In genomic region chr22:31230871-31231621, GRCh38 we compare ENCODE assay signal across 1 cellular context.
TF ChIP-seq lines count a peak whose summit lies in the region.

No MANE protein-coding gene starts in this region.

TF ChIP-seq in HepG2, 621 proteins besides CTCF, POLR2A, EP300 and RAD21 (continued from another document and continues in another):
- TF ChIP-seq, protein P1, sequence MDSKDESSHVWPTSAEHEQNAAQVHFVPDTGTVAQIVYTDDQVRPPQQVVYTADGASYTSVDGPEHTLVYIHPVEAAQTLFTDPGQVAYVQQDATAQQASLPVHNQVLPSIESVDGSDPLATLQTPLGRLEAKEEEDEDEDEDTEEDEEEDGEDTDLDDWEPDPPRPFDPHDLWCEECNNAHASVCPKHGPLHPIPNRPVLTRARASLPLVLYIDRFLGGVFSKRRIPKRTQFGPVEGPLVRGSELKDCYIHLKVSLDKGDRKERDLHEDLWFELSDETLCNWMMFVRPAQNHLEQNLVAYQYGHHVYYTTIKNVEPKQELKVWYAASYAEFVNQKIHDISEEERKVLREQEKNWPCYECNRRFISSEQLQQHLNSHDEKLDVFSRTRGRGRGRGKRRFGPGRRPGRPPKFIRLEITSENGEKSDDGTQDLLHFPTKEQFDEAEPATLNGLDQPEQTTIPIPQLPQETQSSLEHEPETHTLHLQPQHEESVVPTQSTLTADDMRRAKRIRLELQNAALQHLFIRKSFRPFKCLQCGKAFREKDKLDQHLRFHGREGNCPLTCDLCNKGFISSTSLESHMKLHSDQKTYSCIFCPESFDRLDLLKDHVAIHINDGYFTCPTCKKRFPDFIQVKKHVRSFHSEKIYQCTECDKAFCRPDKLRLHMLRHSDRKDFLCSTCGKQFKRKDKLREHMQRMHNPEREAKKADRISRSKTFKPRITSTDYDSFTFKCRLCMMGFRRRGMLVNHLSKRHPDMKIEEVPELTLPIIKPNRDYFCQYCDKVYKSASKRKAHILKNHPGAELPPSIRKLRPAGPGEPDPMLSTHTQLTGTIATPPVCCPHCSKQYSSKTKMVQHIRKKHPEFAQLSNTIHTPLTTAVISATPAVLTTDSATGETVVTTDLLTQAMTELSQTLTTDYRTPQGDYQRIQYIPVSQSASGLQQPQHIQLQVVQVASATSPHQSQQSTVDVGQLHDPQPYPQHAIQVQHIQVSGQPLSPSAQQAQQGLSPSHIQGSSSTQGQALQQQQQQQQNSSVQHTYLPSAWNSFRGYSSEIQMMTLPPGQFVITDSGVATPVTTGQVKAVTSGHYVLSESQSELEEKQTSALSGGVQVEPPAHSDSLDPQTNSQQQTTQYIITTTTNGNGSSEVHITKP (CRISPR knock-in tag; IDR thresholded peaks at IDR 0.05; ENCODE audit: low read depth), result no peak; the same call in 1 of the 2 replicates
- TF ChIP-seq ZNF547 (CRISPR knock-in tag; IDR thresholded peaks at IDR 0.05) (no peak), ZNF558 (CRISPR knock-in tag; IDR thresholded peaks at IDR 0.05; ENCODE audit: borderline replicate concordance) (no peak), ZFP1 (CRISPR knock-in tag; IDR thresholded peaks at IDR 0.05) (no peak), ZHX2 (IDR thresholded peaks at IDR 0.05; ENCODE audit: low read depth) (no peak), ZHX2 (CRISPR knock-in tag; IDR thresholded peaks at IDR 0.05; ENCODE audit: borderline replicate concordance) (no peak), MIER2 (CRISPR knock-in tag; IDR thresholded peaks at IDR 0.05) (no peak; the same call in 1 of the 2 replicates), HOXA7 (CRISPR knock-in tag; IDR thresholded peaks at IDR 0.05) (no peak), ARHGAP35 (CRISPR knock-in tag; IDR thresholded peaks at IDR 0.05; ENCODE audit: borderline replicate concordance) (no peak), ZNF746 (CRISPR knock-in tag; IDR thresholded peaks at IDR 0.05) (no peak), ATF6 (CRISPR knock-in tag; conservative IDR thresholded peaks at IDR 0.05) (no peak), ZNF143 (CRISPR knock-in tag; IDR thresholded peaks at IDR 0.05) (no peak), PLRG1 (conservative IDR thresholded peaks at IDR 0.05) (no peak), JDP2 (CRISPR knock-in tag; IDR thresholded peaks at IDR 0.05; ENCODE audit: borderline replicate concordance) (no peak), ZNF546 (CRISPR knock-in tag; conservative IDR thresholded peaks at IDR 0.05) (no peak), MTA3 (CRISPR knock-in tag; IDR thresholded peaks at IDR 0.05) (no peak), BRF2 (CRISPR knock-in tag; IDR thresholded peaks at IDR 0.05) (0 out of 2 replicates have a peak, but pooled peaks have one; percentile 26), NRL (CRISPR knock-in tag; IDR thresholded peaks at IDR 0.05; ENCODE audit: borderline replicate concordance) (no peak), NONO (IDR thresholded peaks at IDR 0.05) (no peak), NONO (CRISPR knock-in tag; conservative IDR thresholded peaks at IDR 0.05) (no peak), NFIC (IDR thresholded peaks at IDR 0.05; ENCODE audit: low read length) (no peak), FIP1L1 (IDR thresholded peaks at IDR 0.05; ENCODE audit: borderline replicate concordance, insufficient read depth, low read depth, low read length) (no peak), TCF7 (IDR thresholded peaks at IDR 0.05; ENCODE audit: low read depth) (no peak), RBFOX2 (IDR thresholded peaks at IDR 0.05; ENCODE audit: low read depth, low read length) (no peak), ZNF260 (CRISPR knock-in tag; IDR thresholded peaks at IDR 0.05; ENCODE audit: borderline replicate concordance, low read depth) (no peak), DMAP1 (CRISPR knock-in tag; IDR thresholded peaks at IDR 0.05) (no peak), ZBTB40 (IDR thresholded peaks at IDR 0.05) (no peak), ZBTB40 (CRISPR knock-in tag; IDR thresholded peaks at IDR 0.05) (no peak), GATA4 (IDR thresholded peaks at IDR 0.05; ENCODE audit: borderline replicate concordance, low read depth) (no peak), ZNF670 (CRISPR knock-in tag; IDR thresholded peaks at IDR 0.05; ENCODE audit: borderline replicate concordance) (0 out of 2 replicates have a peak, but pooled peaks have one; percentile 50), ATF5 (CRISPR knock-in tag; IDR thresholded peaks at IDR 0.05; ENCODE audit: low read depth) (no peak)
- TF ChIP-seq, protein P2, sequence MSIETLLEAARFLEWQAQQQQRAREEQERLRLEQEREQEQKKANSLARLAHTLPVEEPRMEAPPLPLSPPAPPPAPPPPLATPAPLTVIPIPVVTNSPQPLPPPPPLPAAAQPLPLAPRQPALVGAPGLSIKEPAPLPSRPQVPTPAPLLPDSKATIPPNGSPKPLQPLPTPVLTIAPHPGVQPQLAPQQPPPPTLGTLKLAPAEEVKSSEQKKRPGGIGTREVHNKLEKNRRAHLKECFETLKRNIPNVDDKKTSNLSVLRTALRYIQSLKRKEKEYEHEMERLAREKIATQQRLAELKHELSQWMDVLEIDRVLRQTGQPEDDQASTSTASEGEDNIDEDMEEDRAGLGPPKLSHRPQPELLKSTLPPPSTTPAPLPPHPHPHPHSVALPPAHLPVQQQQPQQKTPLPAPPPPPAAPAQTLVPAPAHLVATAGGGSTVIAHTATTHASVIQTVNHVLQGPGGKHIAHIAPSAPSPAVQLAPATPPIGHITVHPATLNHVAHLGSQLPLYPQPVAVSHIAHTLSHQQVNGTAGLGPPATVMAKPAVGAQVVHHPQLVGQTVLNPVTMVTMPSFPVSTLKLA (IDR thresholded peaks at IDR 0.05), result no peak
